Comparison of ENCODE assay signal across 12 cellular contexts in the genomic region with DNA sequence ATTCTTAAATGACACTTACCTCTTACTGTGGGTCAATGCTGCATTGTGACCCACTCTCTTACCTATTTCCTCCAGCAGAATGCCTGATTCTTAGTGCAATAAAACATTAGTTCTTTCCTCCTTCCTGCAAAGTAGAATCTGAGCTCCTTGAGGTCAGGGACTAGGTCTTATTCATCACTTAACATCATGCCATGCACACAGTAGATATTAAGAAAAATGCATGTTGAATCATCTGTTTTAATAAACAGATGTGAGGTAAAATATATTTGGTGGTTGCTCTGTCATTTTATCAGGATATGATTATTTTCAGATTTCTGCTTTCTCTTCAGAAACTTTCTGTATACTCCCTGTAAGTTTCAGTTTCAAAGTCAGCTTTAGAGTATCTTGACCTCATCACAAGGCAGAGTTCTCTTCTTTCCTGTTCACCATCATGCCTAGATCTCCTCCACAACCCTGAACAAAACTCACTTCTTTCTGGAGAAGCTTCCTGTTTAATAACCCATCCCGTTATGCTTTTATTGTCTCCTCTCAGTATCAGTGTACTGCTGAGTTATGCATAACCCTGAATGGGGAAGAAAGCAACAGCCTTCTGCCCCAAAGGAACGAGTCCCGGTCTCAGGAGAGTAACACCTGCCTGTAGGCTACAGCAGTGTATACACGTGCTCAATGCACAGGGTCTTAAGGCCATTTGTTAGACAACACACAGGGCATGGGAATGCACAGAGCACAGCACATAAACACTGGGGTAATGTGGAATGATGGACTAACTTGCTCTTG. TPM values are rescaled to one million over a fixed set of nuclear protein-coding genes. Genes with fewer than 3 reads are reported as not detected.
DNase-seq lines count a peak whose midpoint lies in the region; ATAC-seq and TF ChIP-seq lines count a peak whose summit lies in the region.
"Had no signal": no experiment of that assay in that cellular context is flagged by ENCODE, and none has a peak within 500 bp of the region (broad histone marks: within the 10 kb centered on the region; RNA-seq: fewer than 3 reads in every experiment).

No MANE protein-coding gene starts in this region.

- H3K4me3 ChIP-seq in GM12864 (ENCODE audit: low read depth, low read length) (no peak overlapping the region), Peyer's patch (no peak overlapping the region), mucosa of descending colon (no peak overlapping the region), SJCRH30 (no peak overlapping the region), PC-9 (no peak overlapping the region)
- H3K4me3 ChIP-seq: thoracic aorta had no signal

- H2AFZ ChIP-seq in PC-9: no peak overlapping the region

- TF ChIP-seq POLR2A in Peyer's patch (IDR thresholded peaks at IDR 0.05): no peak

- no peak overlapping the region for H3K4me2 ChIP-seq in PC-9

- H4K20me1 ChIP-seq in PC-9 (ENCODE audit: insufficient read depth): no peaks in the 10 kb centered on the region

- no peaks in the 10 kb centered on the region for H3K9me3 ChIP-seq in Peyer's patch
- no peaks in the 10 kb centered on the region for H3K9me3 ChIP-seq in mucosa of descending colon
- H3K9me3 ChIP-seq in SJCRH30 (replicated peaks): no peaks in the 10 kb centered on the region
- H3K9me3 ChIP-seq in PC-9 (ENCODE audit: insufficient read depth, low read depth): no peaks in the 10 kb centered on the region
- H3K9me3 ChIP-seq: thoracic aorta had no signal

- H3K9me2 ChIP-seq in PC-9 (ENCODE audit: insufficient read depth): no peaks in the 10 kb centered on the region

- H3K4me1 ChIP-seq in Peyer's patch (peaks cover 0 to 67% (median 6%) of the 10 kb centered on the region in 4 donors), mucosa of descending colon (ENCODE audit: low read depth) (peaks cover 60% of the 10 kb centered on the region), SJCRH30 (no peaks in the 10 kb centered on the region), PC-9 (replicated peaks; ENCODE audit: insufficient read depth) (peaks cover 14% of the 10 kb centered on the region)

- BruUV-seq in PC-9 (replicated peaks; lab: Mats Ljungman, UMichigan): no TSS peak

- ATAC-seq in GM21515 (IDR thresholded peaks at IDR 0.05; ENCODE audit: unreplicated experiment): peak; percentile 68
- ATAC-seq in mucosa of descending colon: peak; percentile 16
- ATAC-seq: sciatic nerve had no signal

- CTCF ChIA-PET in PC-9 (lab: Charles Lee): no interaction called here

- no peak for TF ChIP-seq CTCF in GM12864 (IDR thresholded peaks at IDR 0.05; ENCODE audit: low read depth, low read length, missing control alignments)
- no peak for TF ChIP-seq CTCF in Peyer's patch (IDR thresholded peaks at IDR 0.05)
- TF ChIP-seq CTCF in mucosa of descending colon (IDR thresholded peaks at IDR 0.05): no peak
- TF ChIP-seq CTCF in PC-9 (conservative IDR thresholded peaks at IDR 0.05): no peak

- intact Hi-C loops in mucosa of descending colon (cut with DNase I, micrococcal nuclease) (no loop called here), PC-9 (cut with micrococcal nuclease; ENCODE audit: unreplicated experiment) (no loop called here)

- POLR2A ChIA-PET in PC-9 (lab: Charles Lee; ENCODE audit: unreplicated experiment): no interaction called here

- H3K36me3 ChIP-seq in Peyer's patch: no peaks in the 10 kb centered on the region
- H3K36me3 ChIP-seq in mucosa of descending colon (ENCODE audit: low read depth): no peaks in the 10 kb centered on the region
- no peaks in the 10 kb centered on the region for H3K36me3 ChIP-seq in SJCRH30
- no peaks in the 10 kb centered on the region for H3K36me3 ChIP-seq in PC-9 (ENCODE audit: low read depth)
- H3K36me3 ChIP-seq: thoracic aorta had no signal

- H3K27ac ChIP-seq in Peyer's patch: peak overlapping the region in 3 of 4 donors; percentile 13 to 66 (median 40)
- no peak overlapping the region for H3K27ac ChIP-seq in SJCRH30
- no peak overlapping the region for H3K27ac ChIP-seq in PC-9
- H3K27ac ChIP-seq: thoracic aorta had no signal

- H3F3A ChIP-seq in PC-9 (ENCODE audit: insufficient read depth, low read depth): peaks cover 1% of the 10 kb centered on the region; the same call in 1 of the 2 replicates

- H3K79me2 ChIP-seq in PC-9 (ENCODE audit: low read depth): no peaks in the 10 kb centered on the region

- no peaks in the 10 kb centered on the region for H3K27me3 ChIP-seq in Peyer's patch
- H3K27me3 ChIP-seq in SJCRH30: no peaks in the 10 kb centered on the region; the same call in none of the 2 replicates
- peaks cover 57% of the 10 kb centered on the region for H3K27me3 ChIP-seq in PC-9 (ENCODE audit: insufficient read depth, low read depth)

- DNase-seq in GM12864 (ENCODE audit: low read depth) (peak; percentile 24), Peyer's patch (no peak), mucosa of descending colon (no peak), NCI-H345 treated with DMSO at 0.1 percent for 48 hours (lab: John Stamatoyannopoulos, UW; ENCODE audit: unreplicated experiment) (no peak), SJCRH30 (no peak), NCI-H2029 treated with DMSO at 0.1 percent for 48 hours (lab: John Stamatoyannopoulos, UW) (no peak), PC-9 (no peak)
- DNase-seq: cerebellar nuclear complex, NCI-H187 had no signal

RNA-seq across cellular contexts. Expression of gene SUPT4H1, which starts 30.3 kb away (rescaled TPM):
- total RNA-seq in Peyer's patch (10 to 100 TPM; 31.9 to 56.1 (median 47.9) TPM), mucosa of descending colon (10 to 100 TPM; 57.9 to 79.5 (median 68.9) TPM), PC-9 (2021) (72.2 and 74.8 TPM in 2 replicates)
- total RNA-seq in SJCRH30 (2014; rRNA removed; shearing (Covaris generic)): 61.2 and 61.3 TPM in 2 replicates

RNA-seq across cellular contexts. Expression of gene RNF43, which starts 35.0 kb away (rescaled TPM):
- total RNA-seq in Peyer's patch (100 to 1,000 TPM in 2 of 4 donors, 10 to 100 TPM in 2; 46.9 to 104 (median 85.4) TPM), mucosa of descending colon (10 to 100 TPM; 24.2 to 68.5 (median 37.7) TPM), PC-9 (2021) (0.33 TPM in 1 of 2 replicates, not detected in the other)
- not detected in 2 replicates for total RNA-seq in SJCRH30 (2014; rRNA removed; shearing (Covaris generic))

RNA-seq across cellular contexts. Expression of gene TSPOAP1, which starts 53.7 kb away (rescaled TPM):
- total RNA-seq in Peyer's patch (10 to 100 TPM in 2 of 4 donors, 1 to 10 TPM in 2; 9.1 to 11.9 (median 10.4) TPM), mucosa of descending colon (10 to 100 TPM in 1 of 3 donors, 1 to 10 TPM in 2; 5.3 to 27.7 (median 8.3) TPM), PC-9 (2021) (0.15 and 0.18 TPM in 2 replicates)
- 0.53 and 0.58 TPM in 2 replicates for total RNA-seq in SJCRH30 (2014; rRNA removed; shearing (Covaris generic))

Comparison
In these comparisons a context has a peak if more than half of its experiments do, and no peak if none do; other contexts are left out.
1. H3K27ac ChIP-seq: peak in Peyer's patch (3 of 4); none in SJCRH30 (single experiment) and PC-9 (single experiment).
2. RNA of gene RNF43, which starts 35.0 kb away (total RNA-seq): 46.9 to 104 TPM in Peyer's patch and 24.2 to 68.5 TPM in mucosa of descending colon; 0.33 TPM in PC-9 and not detected in SJCRH30; every median in the first group is over 10 times any median in the second.